10 cellular contexts compared by ENCODE assay signal in genomic region chr12:53071591-53072551, GRCh38. TPM values are rescaled to one million over a fixed set of nuclear protein-coding genes. Genes with fewer than 3 reads are reported as not detected.
DNase-seq lines count a peak whose midpoint lies in the region; FAIRE-seq and TF ChIP-seq lines count a peak whose summit lies in the region.
"Had no signal": no experiment of that assay in that cellular context is flagged by ENCODE, and none has a peak within 500 bp of the region (broad histone marks: within the 10 kb centered on the region; RNA-seq: fewer than 3 reads in every experiment).

No MANE protein-coding gene starts in this region.

- in situ Hi-C loops in GM13977 (cut with MboI; ENCODE audit: low pct_unique_long_range_greater_than_20kb, low sequenced_read_pairs, unreplicated experiment) = no loop called here

- H3K4me1 Mint-ChIP-seq in MCF 10A (ENCODE audit: insufficient read depth, unreplicated experiment) = peaks cover 7% of the 10 kb centered on the region

- peaks cover 62% of the 10 kb centered on the region for H3K36me3 Mint-ChIP-seq in MCF 10A (ENCODE audit: insufficient read depth, unreplicated experiment)

- H3K9ac ChIP-seq in endothelial cell of umbilical vein (replicated peaks; ENCODE audit: extremely low read depth, insufficient read depth, low read length) (no peak overlapping the region), muscle layer of colon (ENCODE audit: low read length) (no peak overlapping the region)

- peak overlapping the region; percentile 67 to 87 for H3K27ac ChIP-seq in breast epithelium
- H3K27ac ChIP-seq in endothelial cell of umbilical vein (ENCODE audit: insufficient read depth, low read depth, low read length) = no peak overlapping the region
- peak overlapping the region; percentile 57 for H3K27ac ChIP-seq in muscle layer of colon (ENCODE audit: low read depth, low read length)

- no peak overlapping the region for H2AFZ ChIP-seq in endothelial cell of umbilical vein (ENCODE audit: low read depth, low read length)

- CTCF ChIA-PET in MCF 10A (lab: Yijun Ruan, JAX) = interaction anchor here (0.8 to 15.4 kb wide), 5 partner anchors 9 to 307 kb away, joined by 3 to 267 read pairs (median 3); partner anchors contain the start of genes IGFBP6 and SOAT2
- CTCF ChIA-PET in endothelial cell of umbilical vein (lab: Charles Lee) = interaction anchor here (0.6 to 14.2 kb wide), 6 partner anchors 9 to 126 kb away, joined by 5 to 463 read pairs (median 10); partner anchors contain the start of genes IGFBP6 and SOAT2

- H3K9me1 ChIP-seq in endothelial cell of umbilical vein (replicated peaks; ENCODE audit: control insufficient read depth, extremely low read depth, insufficient read depth, low read length) = no peaks in the 10 kb centered on the region

- H3K27me3 Mint-ChIP-seq in MCF 10A (ENCODE audit: insufficient read depth, unreplicated experiment) = no peaks in the 10 kb centered on the region
- H3K27me3 Mint-ChIP-seq: activated B cell treated with CpG ODN at 0.5 μM for 24 hours had no signal

- H3K79me2 ChIP-seq in endothelial cell of umbilical vein (ENCODE audit: control insufficient read depth, insufficient read depth, low read length) = no peaks in the 10 kb centered on the region

- H3K4me2 ChIP-seq in endothelial cell of umbilical vein (ENCODE audit: insufficient read depth, low read length) = peak overlapping the region; percentile 19

- H3K27ac Mint-ChIP-seq in MCF 10A (ENCODE audit: low read depth, unreplicated experiment) = no peak overlapping the region

- no peaks in the 10 kb centered on the region for H3K27me3 ChIP-seq in breast epithelium
- no peaks in the 10 kb centered on the region for H3K27me3 ChIP-seq in endothelial cell of umbilical vein (ENCODE audit: control insufficient read depth in 2 of 2, insufficient read depth in 2 of 2, low read length in 2 of 2)
- H3K27me3 ChIP-seq in muscle layer of colon (ENCODE audit: control insufficient read depth in 1 of 2, insufficient read depth in 2 of 2, low read length in 2 of 2) = no peaks in the 10 kb centered on the region

- intact Hi-C loops in breast epithelium (cut with DNase I; ENCODE audit: low total_unique reads) = no loop called here
- intact Hi-C loops in MCF 10A (cut with micrococcal nuclease) = no loop called here
- intact Hi-C loops in endothelial cell of umbilical vein (cut with micrococcal nuclease) = loop anchor here (1.0 kb wide), 1 partner anchor 27 kb away; no protein-coding TSS in a partner anchor

- H3K9me3 Mint-ChIP-seq in MCF 10A (ENCODE audit: unreplicated experiment) = no peaks in the 10 kb centered on the region
- H3K9me3 Mint-ChIP-seq: activated B cell treated with CpG ODN at 0.5 μM for 24 hours had no signal

- H3K9me3 ChIP-seq in breast epithelium = no peaks in the 10 kb centered on the region
- no peaks in the 10 kb centered on the region for H3K9me3 ChIP-seq in endothelial cell of umbilical vein (replicated peaks; ENCODE audit: control insufficient read depth, insufficient read depth, low read length)
- no peaks in the 10 kb centered on the region for H3K9me3 ChIP-seq in muscle layer of colon (ENCODE audit: low read length)

- POLR2A ChIA-PET in MCF 10A (lab: Yijun Ruan, JAX) (interaction anchor here (1.1 kb wide), 1 partner anchor 360 kb away, joined by 3 read pairs; no protein-coding TSS in a partner anchor), endothelial cell of umbilical vein (lab: Charles Lee) (interaction anchor here (1.6 kb wide), 1 partner anchor 27 kb away, joined by 5 read pairs; no protein-coding TSS in a partner anchor)

- H3K36me3 ChIP-seq in breast epithelium = no peaks in the 10 kb centered on the region
- peaks cover 0 to 20% of the 10 kb centered on the region in 2 experiments for H3K36me3 ChIP-seq in endothelial cell of umbilical vein (ENCODE audit: control insufficient read depth in 2 of 2, extremely low read depth in 1 of 2, insufficient read depth in 2 of 2, low read length in 2 of 2)
- peaks cover 61% of the 10 kb centered on the region for H3K36me3 ChIP-seq in muscle layer of colon (ENCODE audit: insufficient read depth, low read length)

- H4K20me1 ChIP-seq in endothelial cell of umbilical vein (replicated peaks; ENCODE audit: control insufficient read depth, extremely low read depth, insufficient read depth, low read length) = no peaks in the 10 kb centered on the region

- peaks cover 0 to 3% of the 10 kb centered on the region in 2 donors for H3K4me1 ChIP-seq in breast epithelium
- peaks cover 29% of the 10 kb centered on the region for H3K4me1 ChIP-seq in endothelial cell of umbilical vein (ENCODE audit: control insufficient read depth, extremely low read depth, insufficient read depth, low read length)
- H3K4me1 ChIP-seq in muscle layer of colon (ENCODE audit: insufficient read depth, low read length) = peaks cover 41% of the 10 kb centered on the region

- TF ChIP-seq CTCF in breast epithelium (IDR thresholded peaks at IDR 0.05) = no peak
- TF ChIP-seq CTCF in MCF 10A (IDR thresholded peaks at IDR 0.05; ENCODE audit: unreplicated experiment) = no peak
- TF ChIP-seq CTCF in endothelial cell of umbilical vein (IDR thresholded peaks at IDR 0.05; ENCODE audit: extremely low read depth in 1 of 2, insufficient read depth in 1 of 2, low read depth in 1 of 2, low read length in 2 of 2) = peak in 1 of 2 donors; percentile 26
- TF ChIP-seq CTCF in GM13977 (IDR thresholded peaks at IDR 0.05; ENCODE audit: extremely low read depth, insufficient read depth, missing control alignments) = no peak

- peak overlapping the region in 1 of 3 donors; percentile 17 for H3K4me3 ChIP-seq in breast epithelium
- H3K4me3 ChIP-seq in endothelial cell of umbilical vein (replicated peaks in 1 of 3; ENCODE audit: insufficient read depth in 1 of 3, low read depth in 1 of 3, low read length in 3 of 3) = no peak overlapping the region
- H3K4me3 ChIP-seq in muscle layer of colon (ENCODE audit: low read depth in 1 of 2, low read length in 2 of 2) = no peak overlapping the region

- no peak overlapping the region for H3K4me3 Mint-ChIP-seq in MCF 10A (ENCODE audit: unreplicated experiment)
- H3K4me3 Mint-ChIP-seq: activated B cell treated with CpG ODN at 0.5 μM for 24 hours had no signal

- BruUV-seq in MCF 10A (replicated peaks; lab: Mats Ljungman, UMichigan) = no TSS peak
- no TSS peak for BruUV-seq in endothelial cell of umbilical vein (replicated peaks; lab: Mats Ljungman, UMichigan)

- peak; percentile 67 for FAIRE-seq in endothelial cell of umbilical vein (lab: Jason Lieb, UNC)
- no peak for FAIRE-seq in GM19239 (lab: Jason Lieb, UNC)

- TF ChIP-seq POLR2A in breast epithelium (IDR thresholded peaks at IDR 0.05) = no peak
- no peak for TF ChIP-seq POLR2A in endothelial cell of umbilical vein (IDR thresholded peaks at IDR 0.05; ENCODE audit: low read depth, low read length)

- DNase-seq in breast epithelium (ENCODE audit: low spot score in 2 of 2) (peak in 1 of 2 donors; percentile 75), MCF 10A (ENCODE audit: unreplicated experiment) (no peak), endothelial cell of umbilical vein (ENCODE audit: low read depth, low spot score) (peak; percentile 35), GM19239 (ENCODE audit: insufficient read length, low spot score) (no peak), pons (ENCODE audit: low spot score) (no peak), GM13977 (ENCODE audit: low spot score) (no peak)
- DNase-seq in stimulated activated naive CD4-positive, alpha-beta T cell (lab: John Stamatoyannopoulos, UW) = no peak
- DNase-seq: activated B cell treated with CpG ODN at 0.5 μM for 24 hours had no signal

- dilution Hi-C loops in endothelial cell of umbilical vein (cut with MboI; ENCODE audit: extremely low pct_ligation_motif_present, low sequenced_read_pairs) = no loop called here

RNA-seq across cellular contexts. Expression of gene SPRYD3, which starts 7.3 kb away (rescaled TPM):
- total RNA-seq in breast epithelium (10 to 100 TPM; 31.8 to 45.8 (median 36.3) TPM), MCF 10A (2022) (35.2 and 39.9 TPM in 2 replicates), endothelial cell of umbilical vein (31.7 and 39.2 TPM in 2 replicates)
- 38.6 and 39.6 TPM in 2 replicates for polyA plus RNA-seq in endothelial cell of umbilical vein
- polyA plus RNA-seq in endothelial cell of umbilical vein (2011; cell fraction: cytosol; rRNA removed) = 27.2 and 27.3 TPM in 2 replicates
- 30.9 and 32.1 TPM in 2 replicates for polyA plus RNA-seq in endothelial cell of umbilical vein (2011; cell fraction: nucleus; rRNA removed)
- 27.6 and 35.4 TPM in 2 replicates for polyA plus RNA-seq in endothelial cell of umbilical vein (2012)
- 41.8 and 45.3 TPM in 2 replicates for polyA minus RNA-seq in endothelial cell of umbilical vein
- polyA minus RNA-seq in endothelial cell of umbilical vein (2011; cell fraction: cytosol; rRNA and poly(A)+ RNA removed) = 28.4 TPM
- 13.6 and 18.1 TPM in 2 replicates for polyA minus RNA-seq in endothelial cell of umbilical vein (2011; cell fraction: nucleus; rRNA and poly(A)+ RNA removed)

RNA-seq across cellular contexts. Expression of gene TNS2, which starts 22.0 kb away (rescaled TPM):
- total RNA-seq in breast epithelium (100 to 1,000 TPM in 2 of 3 donors, 10 to 100 TPM in 1; 65.4 to 228 (median 156) TPM), MCF 10A (2022) (22.3 and 26.3 TPM in 2 replicates), endothelial cell of umbilical vein (106 and 119 TPM in 2 replicates)
- 84.5 and 119 TPM in 2 replicates for polyA plus RNA-seq in endothelial cell of umbilical vein
- polyA plus RNA-seq in endothelial cell of umbilical vein (2011; cell fraction: cytosol; rRNA removed) = 49.3 and 62.6 TPM in 2 replicates
- polyA plus RNA-seq in endothelial cell of umbilical vein (2011; cell fraction: nucleus; rRNA removed) = 356 and 431 TPM in 2 replicates
- polyA plus RNA-seq in endothelial cell of umbilical vein (2012) = 32.4 and 40.1 TPM in 2 replicates
- 104 and 105 TPM in 2 replicates for polyA minus RNA-seq in endothelial cell of umbilical vein
- polyA minus RNA-seq in endothelial cell of umbilical vein (2011; cell fraction: cytosol; rRNA and poly(A)+ RNA removed) = 8.6 TPM
- polyA minus RNA-seq in endothelial cell of umbilical vein (2011; cell fraction: nucleus; rRNA and poly(A)+ RNA removed) = 163 and 183 TPM in 2 replicates

RNA-seq across cellular contexts. Expression of gene IGFBP6, which starts 25.6 kb away (rescaled TPM):
- total RNA-seq in breast epithelium = 100 to 1,000 TPM; 169 to 708 (median 284) TPM
- total RNA-seq in MCF 10A (2022) = 6.4 and 12.0 TPM in 2 replicates
- 11.6 and 14.1 TPM in 2 replicates for total RNA-seq in endothelial cell of umbilical vein
- polyA plus RNA-seq in endothelial cell of umbilical vein = 18.2 TPM in 2 replicates
- polyA plus RNA-seq in endothelial cell of umbilical vein (2011; cell fraction: cytosol; rRNA removed) = 13.8 and 17.0 TPM in 2 replicates
- polyA plus RNA-seq in endothelial cell of umbilical vein (2011; cell fraction: nucleus; rRNA removed) = 4.4 and 4.9 TPM in 2 replicates
- 8.8 and 16.2 TPM in 2 replicates for polyA plus RNA-seq in endothelial cell of umbilical vein (2012)
- 4.0 and 11.3 TPM in 2 replicates for polyA minus RNA-seq in endothelial cell of umbilical vein
- 25.2 TPM for polyA minus RNA-seq in endothelial cell of umbilical vein (2011; cell fraction: cytosol; rRNA and poly(A)+ RNA removed)
- polyA minus RNA-seq in endothelial cell of umbilical vein (2011; cell fraction: nucleus; rRNA and poly(A)+ RNA removed) = 1.4 and 1.6 TPM in 2 replicates
- total RNA-seq: activated B cell treated with CpG ODN at 0.5 μM for 24 hours had no signal

RNA-seq across cellular contexts. Expression of gene SOAT2, which starts 31.4 kb away (rescaled TPM):
- total RNA-seq in breast epithelium (under 1 TPM in 2 of 3 donors, not detected in 1; 0.16 to 0.33 TPM), MCF 10A (2022) (not detected in 2 replicates), endothelial cell of umbilical vein (not detected in 2 replicates)
- not detected in 2 replicates for polyA plus RNA-seq in endothelial cell of umbilical vein
- polyA plus RNA-seq in endothelial cell of umbilical vein (2011; cell fraction: cytosol; rRNA removed) = not detected in 2 replicates
- polyA plus RNA-seq in endothelial cell of umbilical vein (2011; cell fraction: nucleus; rRNA removed) = not detected in 2 replicates
- polyA plus RNA-seq in endothelial cell of umbilical vein (2012) = not detected in 2 replicates
- polyA minus RNA-seq in endothelial cell of umbilical vein = not detected in 2 replicates
- polyA minus RNA-seq in endothelial cell of umbilical vein (2011; cell fraction: cytosol; rRNA and poly(A)+ RNA removed) = not detected
- polyA minus RNA-seq in endothelial cell of umbilical vein (2011; cell fraction: nucleus; rRNA and poly(A)+ RNA removed) = not detected in 2 replicates
- total RNA-seq: activated B cell treated with CpG ODN at 0.5 μM for 24 hours, epithelial cell of proximal tubule had no signal

Comparison
In these comparisons a context has a peak if more than half of its experiments do, and no peak if none do; other contexts are left out.
1. RNA of gene IGFBP6, which starts 25.6 kb away (total RNA-seq): 169 to 708 TPM in breast epithelium; 11.6 to 14.1 TPM in endothelial cell of umbilical vein and 6.4 to 12.0 TPM in MCF 10A; every median in the first group is over 10 times any median in the second.